12 cellular contexts compared by ENCODE assay signal in genomic region chr1:179810367-179810715, GRCh38.
DNase-seq lines count a peak whose midpoint lies in the region; ATAC-seq, FAIRE-seq and TF ChIP-seq lines count a peak whose summit lies in the region.
"Had no signal": no experiment of that assay in that cellular context is flagged by ENCODE, and none has a peak within 500 bp of the region (broad histone marks: within the 10 kb centered on the region; RNA-seq: fewer than 3 reads in every experiment).

No MANE protein-coding gene starts in this region.

- H3K27ac ChIP-seq in mammary epithelial cell (ENCODE audit: insufficient read depth, low read depth, low read length), result no peak overlapping the region
- no peak overlapping the region for H3K27ac ChIP-seq in breast epithelium
- no peak overlapping the region for H3K27ac ChIP-seq in keratinocyte (ENCODE audit: control insufficient read depth, insufficient read depth, low read length)
- no peak overlapping the region for H3K27ac ChIP-seq in spleen
- H3K27ac ChIP-seq: 22Rv1, A549, BLaER1 had no signal

- H4K20me1 ChIP-seq in mammary epithelial cell (ENCODE audit: insufficient read depth, low read length), result no peaks in the 10 kb centered on the region
- no peaks in the 10 kb centered on the region for H4K20me1 ChIP-seq in keratinocyte (ENCODE audit: control insufficient read depth, extremely low read depth, insufficient read depth, low read length)

- DNase-seq in NCI-H82 (lab: John Stamatoyannopoulos, UW) (peak; percentile 45), NCI-H82 treated with DMSO at 0.1 percent for 48 hours (lab: John Stamatoyannopoulos, UW; ENCODE audit: unreplicated experiment) (no peak), mammary epithelial cell (peak; percentile 6), breast epithelium (ENCODE audit: low spot score in 2 of 2) (no peak), keratinocyte (ENCODE audit: low read depth, low spot score) (no peak), spleen (peak; percentile 45), cortex of kidney (lab: John Stamatoyannopoulos, UW) (no peak)

- H3K4me1 ChIP-seq in mammary epithelial cell (ENCODE audit: insufficient read depth, low read length) (peaks cover 13% of the 10 kb centered on the region), breast epithelium (no peaks in the 10 kb centered on the region), keratinocyte (ENCODE audit: control insufficient read depth, extremely low read depth, insufficient read depth, low read length) (peaks cover 9% of the 10 kb centered on the region), spleen (peaks cover 7 to 22% (median 17%) of the 10 kb centered on the region in 6 donors)

- no peaks in the 10 kb centered on the region for H3K9me1 ChIP-seq in keratinocyte (ENCODE audit: control insufficient read depth, extremely low read depth, insufficient read depth, low read length)

- TF ChIP-seq CTCF in mammary epithelial cell (conservative IDR thresholded peaks at IDR 0.05 in 1 of 2, IDR thresholded peaks at IDR 0.05 in 1 of 2; ENCODE audit: extremely low read depth in 1 of 2, insufficient read depth in 1 of 2, low read depth in 1 of 2, low read length in 2 of 2), result no peak
- no peak for TF ChIP-seq CTCF in breast epithelium (IDR thresholded peaks at IDR 0.05)
- TF ChIP-seq CTCF in keratinocyte (optimal IDR thresholded peaks at IDR 0.05 in 1 of 3, IDR thresholded peaks at IDR 0.05 in 1 of 3, conservative IDR thresholded peaks at IDR 0.05 in 1 of 3; ENCODE audit: extremely low read depth in 1 of 3, insufficient read depth in 2 of 3, low read length in 3 of 3), result no peak
- no peak for TF ChIP-seq CTCF in spleen (IDR thresholded peaks at IDR 0.05 in 8 of 11, conservative IDR thresholded peaks at IDR 0.05 in 3 of 11)

- FAIRE-seq in keratinocyte (lab: Jason Lieb, UNC), result no peak
- FAIRE-seq: A549 had no signal

- no peaks in the 10 kb centered on the region for H3K9me3 ChIP-seq in mammary epithelial cell (replicated peaks; ENCODE audit: insufficient read depth, low read length)
- H3K9me3 ChIP-seq in breast epithelium, result no peaks in the 10 kb centered on the region
- H3K9me3 ChIP-seq in keratinocyte (ENCODE audit: control insufficient read depth, low read depth, low read length), result no peaks in the 10 kb centered on the region
- no peaks in the 10 kb centered on the region for H3K9me3 ChIP-seq in spleen
- H3K9me3 ChIP-seq: A549, BLaER1 had no signal

- H3K4me3 ChIP-seq in mammary epithelial cell (replicated peaks in 1 of 3; ENCODE audit: insufficient read depth in 1 of 3, low read depth in 2 of 3, low read length in 3 of 3), result no peak overlapping the region
- H3K4me3 ChIP-seq in breast epithelium, result no peak overlapping the region
- no peak overlapping the region for H3K4me3 ChIP-seq in keratinocyte (ENCODE audit: control insufficient read depth in 2 of 3, extremely low read depth in 1 of 3, insufficient read depth in 2 of 3, low read depth in 1 of 3, low read length in 3 of 3)
- H3K4me3 ChIP-seq in spleen, result no peak overlapping the region
- H3K4me3 ChIP-seq: A549, BLaER1, GM12878 had no signal

- H3K9ac ChIP-seq in mammary epithelial cell (ENCODE audit: insufficient read depth, low read length) (no peak overlapping the region), keratinocyte (ENCODE audit: control insufficient read depth, extremely low read depth, insufficient read depth, low read length) (no peak overlapping the region)
- H3K9ac ChIP-seq: BLaER1 had no signal

- CTCF ChIA-PET in mammary epithelial cell (lab: Charles Lee; ENCODE audit: low non-redundant PET), result interaction anchor here (0.6 to 2.2 kb wide), 6 partner anchors 13 to 460 kb away, joined by 3 to 34 read pairs (median 4); no protein-coding TSS in a partner anchor

- H3K27me3 ChIP-seq in mammary epithelial cell (ENCODE audit: insufficient read depth, low read length) (no peaks in the 10 kb centered on the region), breast epithelium (no peaks in the 10 kb centered on the region), keratinocyte (ENCODE audit: control insufficient read depth, extremely low read depth, insufficient read depth, low read length) (peaks cover 16% of the 10 kb centered on the region), spleen (replicated peaks in 1 of 7) (peaks cover 0 to 13% (median 0%) of the 10 kb centered on the region in 7 donors)

- WGBS in mammary epithelial cell (ENCODE audit: low coverage, missing lambda C conversion rate), result 42% methylated on average over 6 of the region's 7 CpGs
- 78 to 92% (median 84%) methylated on average over 7 of the region's 7 CpGs for WGBS in spleen, 5 donors

- intact Hi-C loops in mammary epithelial cell (cut with micrococcal nuclease), result loop anchor here (1.0 kb wide), 2 partner anchors 104 to 559 kb away; no protein-coding TSS in a partner anchor
- intact Hi-C loops in breast epithelium (cut with DNase I; ENCODE audit: low total_unique reads), result loop anchor here (10.0 kb wide), 1 partner anchor 106 kb away; no protein-coding TSS in a partner anchor
- intact Hi-C loops in spleen (cut with DNase I; ENCODE audit: low total_unique reads), result loop anchor here (5.0 kb wide), 1 partner anchor 103 kb away; no protein-coding TSS in a partner anchor

- dilution Hi-C loops in mammary epithelial cell (cut with HindIII; ENCODE audit: low sequenced_read_pairs) (loop anchor here (10.0 kb wide), 1 partner anchor 96 kb away; no protein-coding TSS in a partner anchor), keratinocyte (cut with MboI; ENCODE audit: extremely low pct_ligation_motif_present, low sequenced_read_pairs) (loop anchor here (25.0 kb wide), 1 partner anchor 98 kb away; no protein-coding TSS in a partner anchor)

- H3K4me2 ChIP-seq in mammary epithelial cell (ENCODE audit: insufficient read depth, low read depth, low read length), result no peak overlapping the region
- peak overlapping the region; percentile 17 for H3K4me2 ChIP-seq in keratinocyte (ENCODE audit: control insufficient read depth, extremely low read depth, insufficient read depth, low read depth, low read length)
- H3K4me2 ChIP-seq: BLaER1 had no signal

- H3K36me3 ChIP-seq in mammary epithelial cell (ENCODE audit: insufficient read depth, low read length) (no peaks in the 10 kb centered on the region), breast epithelium (no peaks in the 10 kb centered on the region), keratinocyte (ENCODE audit: control insufficient read depth in 2 of 2, extremely low read depth in 1 of 2, insufficient read depth in 2 of 2, low read length in 2 of 2) (no peaks in the 10 kb centered on the region), spleen (no peaks in the 10 kb centered on the region)
- H3K36me3 ChIP-seq: BLaER1 had no signal

- no peak for ATAC-seq in HG03432 (IDR thresholded peaks at IDR 0.05; ENCODE audit: unreplicated experiment)

- no TSS peak for BruUV-seq in mammary epithelial cell (replicated peaks; lab: Mats Ljungman, UMichigan)

- no peaks in the 10 kb centered on the region for H3K79me2 ChIP-seq in mammary epithelial cell (ENCODE audit: insufficient read depth, low read length)
- H3K79me2 ChIP-seq in keratinocyte (ENCODE audit: control insufficient read depth, insufficient read depth, low read length), result no peaks in the 10 kb centered on the region

- in situ Hi-C loops in mammary epithelial cell (cut with MboI; ENCODE audit: low sequenced_read_pairs in 2 of 2), result loop anchor here in 1 of 2 donors (5.0 kb wide), 1 partner anchor 93 kb away; no protein-coding TSS in a partner anchor

- TF ChIP-seq POLR2A in breast epithelium (IDR thresholded peaks at IDR 0.05), result no peak
- TF ChIP-seq POLR2A in spleen (IDR thresholded peaks at IDR 0.05), result no peak

- H2AFZ ChIP-seq in mammary epithelial cell (ENCODE audit: low read depth, low read length) (peak overlapping the region; percentile 9), keratinocyte (ENCODE audit: control insufficient read depth, low read length) (no peak overlapping the region)

Comparison
In these comparisons a context has a peak if more than half of its experiments do, and no peak if none do; other contexts are left out.
1. DNase-seq: peak in NCI-H82 (single experiment), mammary epithelial cell (single experiment) and spleen (single experiment); none in NCI-H82 treated with DMSO at 0.1 percent for 48 hours (single experiment), breast epithelium (0 of 2), keratinocyte (single experiment) and cortex of kidney (single experiment).